ENCODE assay signal across 8 cellular contexts in genomic region chr14:104682107-104682593, GRCh38. TPM values are rescaled to one million over a fixed set of nuclear protein-coding genes. Genes with fewer than 3 reads are reported as not detected.
DNase-seq lines count a peak whose midpoint lies in the region; ATAC-seq and TF ChIP-seq lines count a peak whose summit lies in the region.
"Had no signal": no experiment of that assay in that cellular context is flagged by ENCODE, and none has a peak within 500 bp of the region (broad histone marks: within the 10 kb centered on the region; RNA-seq: fewer than 3 reads in every experiment).

No MANE protein-coding gene starts in this region.

- TF ChIP-seq CTCF in PC-9 (conservative IDR thresholded peaks at IDR 0.05) (no peak), epithelial cell of esophagus (IDR thresholded peaks at IDR 0.05; ENCODE audit: insufficient read depth, low read depth, low read length, missing control alignments) (no peak)

- H3K4me1 ChIP-seq in PC-9 (replicated peaks; ENCODE audit: insufficient read depth) (peaks cover 61% of the 10 kb centered on the region), mucosa of rectum (ENCODE audit: control insufficient read depth in 2 of 2, insufficient read depth in 2 of 2, low read length in 2 of 2) (peaks cover 58 to 63% of the 10 kb centered on the region in 2 donors), aorta (ENCODE audit: control insufficient read depth in 1 of 2, insufficient read depth in 2 of 2, low read length in 2 of 2) (no peaks in the 10 kb centered on the region)

- intact Hi-C loops in PC-9 (cut with micrococcal nuclease; ENCODE audit: unreplicated experiment) (loop anchor here (5.0 kb wide), 1 partner anchor 70 kb away; the partner anchor contains the start of gene SIVA1), aorta (cut with DNase I) (no loop called here)

- peak overlapping the region; percentile 95 for H3K4me2 ChIP-seq in PC-9

- DNase-seq in PC-9 (peak; percentile 45 to 78), epithelial cell of esophagus (ENCODE audit: low read depth) (peak; percentile 22), aorta (no peak), glomerular visceral epithelial cell (ENCODE audit: extremely low spot score) (no peak), NCI-H2107 treated with DMSO at 0.1 percent for 48 hours (lab: John Stamatoyannopoulos, UW; ENCODE audit: unreplicated experiment) (no peak), DMS114 treated with DMSO at 0.1 percent for 48 hours (lab: John Stamatoyannopoulos, UW; ENCODE audit: unreplicated experiment) (no peak)
- DNase-seq: immature natural killer cell had no signal

- no peak overlapping the region for H2AFZ ChIP-seq in PC-9

- CTCF ChIA-PET in PC-9 (lab: Charles Lee), result interaction anchor here (0.6 to 3.1 kb wide), 3 partner anchors 16 to 793 kb away, joined by 3 to 11 read pairs (median 4); no protein-coding TSS in a partner anchor

- no peaks in the 10 kb centered on the region for H3K79me2 ChIP-seq in PC-9 (ENCODE audit: low read depth)

- ATAC-seq in aorta (ENCODE audit: low FRiP score), result no peak

- H3K27ac ChIP-seq in PC-9 (peak overlapping the region; percentile 99), mucosa of rectum (ENCODE audit: low read depth in 2 of 2, low read length in 2 of 2) (peak overlapping the region; percentile 89 to 96), aorta (ENCODE audit: low read depth in 1 of 2, low read length in 2 of 2) (peak overlapping the region; percentile 23 to 73)

- WGBS in aorta, 2 donors, result 37 to 40% methylated on average over 12 of the region's 12 CpGs

- H3F3A ChIP-seq in PC-9 (ENCODE audit: insufficient read depth, low read depth), result peaks cover 26% of the 10 kb centered on the region

- no peaks in the 10 kb centered on the region for H4K20me1 ChIP-seq in PC-9 (ENCODE audit: insufficient read depth)

- no peaks in the 10 kb centered on the region for H3K36me3 ChIP-seq in PC-9 (ENCODE audit: low read depth)
- no peaks in the 10 kb centered on the region for H3K36me3 ChIP-seq in mucosa of rectum (ENCODE audit: control insufficient read depth in 2 of 2, insufficient read depth in 2 of 2, low read length in 2 of 2)
- H3K36me3 ChIP-seq in aorta (ENCODE audit: control insufficient read depth in 1 of 2, insufficient read depth in 2 of 2, low read length in 1 of 2), result no peaks in the 10 kb centered on the region

- H3K9ac ChIP-seq in mucosa of rectum (ENCODE audit: low read depth in 1 of 2, low read length in 2 of 2), result peak overlapping the region; percentile 41 to 55

- H3K9me2 ChIP-seq in PC-9 (ENCODE audit: insufficient read depth), result no peaks in the 10 kb centered on the region

- H3K27me3 ChIP-seq in PC-9 (ENCODE audit: insufficient read depth, low read depth), result no peaks in the 10 kb centered on the region
- no peaks in the 10 kb centered on the region for H3K27me3 ChIP-seq in mucosa of rectum (ENCODE audit: control insufficient read depth in 2 of 2, insufficient read depth in 2 of 2, low read length in 2 of 2)
- H3K27me3 ChIP-seq in aorta (ENCODE audit: control insufficient read depth in 1 of 2, insufficient read depth in 2 of 2, low read length in 1 of 2), result no peaks in the 10 kb centered on the region

- H3K4me3 ChIP-seq in PC-9 (no peak overlapping the region), epithelial cell of esophagus (ENCODE audit: low read length) (no peak overlapping the region), mucosa of rectum (ENCODE audit: low read length in 2 of 2) (peak overlapping the region; percentile 11 to 41), aorta (ENCODE audit: low read length in 2 of 2) (no peak overlapping the region)

- no peaks in the 10 kb centered on the region for H3K9me3 ChIP-seq in PC-9 (ENCODE audit: insufficient read depth, low read depth)
- no peaks in the 10 kb centered on the region for H3K9me3 ChIP-seq in mucosa of rectum (ENCODE audit: control insufficient read depth in 2 of 2, low read length in 2 of 2)
- no peaks in the 10 kb centered on the region for H3K9me3 ChIP-seq in aorta (ENCODE audit: control insufficient read depth, low read length)

- POLR2A ChIA-PET in PC-9 (lab: Charles Lee; ENCODE audit: unreplicated experiment), result interaction anchor here (1.7 kb wide), 1 partner anchor 16 kb away, joined by 25 read pairs; no protein-coding TSS in a partner anchor

- BruUV-seq in PC-9 (replicated peaks; lab: Mats Ljungman, UMichigan), result no TSS peak

RNA-seq across cellular contexts. Expression of gene INF2, which starts 7.3 kb away (rescaled TPM):
- total RNA-seq in PC-9 (2021) (107 and 113 TPM in 2 replicates), aorta (100 to 1,000 TPM in 1 of 2 donors, 10 to 100 TPM in 1; 84.9 to 102 TPM)
- polyA plus RNA-seq in aorta, result 100 to 1,000 TPM in 1 of 2 donors, 10 to 100 TPM in 1; 31.9 to 185 TPM

RNA-seq across cellular contexts. Expression of gene ADSS1, which starts 41.9 kb away (rescaled TPM):
- total RNA-seq in PC-9 (2021), result 5.8 and 11.5 TPM in 2 replicates
- 10 to 100 TPM; 44.8 to 63.2 TPM for total RNA-seq in aorta
- 10 to 100 TPM; 25.0 to 80.2 TPM for polyA plus RNA-seq in aorta

Comparison
In these comparisons a context has a peak if more than half of its experiments do, and no peak if none do; other contexts are left out.
1. DNase-seq: peak in PC-9 (2 of 2) and epithelial cell of esophagus (single experiment); none in aorta (0 of 2), glomerular visceral epithelial cell (single experiment), NCI-H2107 treated with DMSO at 0.1 percent for 48 hours (single experiment) and DMS114 treated with DMSO at 0.1 percent for 48 hours (single experiment).
2. H3K27ac ChIP-seq: peak in every context shown above with its lines; median percentile 99 in PC-9; 92 in mucosa of rectum; 48 in aorta.
3. H3K4me3 ChIP-seq: peak in mucosa of rectum (2 of 2); none in PC-9 (single experiment), epithelial cell of esophagus (single experiment) and aorta (0 of 2).